Comparison of ENCODE assay signal across 1 cellular context in genomic region chr5:12658871-12659446, GRCh38.
A peak's percentile ranks its signal among the peaks of the same experiment; 100 is the strongest.
TF ChIP-seq lines count a peak whose summit lies in the region.

No MANE protein-coding gene starts in this region.

TF ChIP-seq in GM23338, 12 proteins besides CTCF, POLR2A, EP300 and RAD21 (continued from another document):
- no peak for TF ChIP-seq ZNF462 (CRISPR knock-in tag; IDR thresholded peaks at IDR 0.05)
- TF ChIP-seq STAT1 (IDR thresholded peaks at IDR 0.05; ENCODE audit: unreplicated experiment): no peak
- no peak for TF ChIP-seq ZNF331 (CRISPR knock-in tag; IDR thresholded peaks at IDR 0.05; ENCODE audit: low read depth)
- TF ChIP-seq ETS1 (IDR thresholded peaks at IDR 0.05): no peak
- peak; percentile 33; the same call in 1 of the 2 replicates for TF ChIP-seq POLR2AphosphoS5 (IDR thresholded peaks at IDR 0.05; ENCODE audit: low read depth)
- no peak for TF ChIP-seq ZNF114 (CRISPR knock-in tag; IDR thresholded peaks at IDR 0.05)
